Comparison of ENCODE assay signal across 26 cellular contexts in the genomic region with DNA sequence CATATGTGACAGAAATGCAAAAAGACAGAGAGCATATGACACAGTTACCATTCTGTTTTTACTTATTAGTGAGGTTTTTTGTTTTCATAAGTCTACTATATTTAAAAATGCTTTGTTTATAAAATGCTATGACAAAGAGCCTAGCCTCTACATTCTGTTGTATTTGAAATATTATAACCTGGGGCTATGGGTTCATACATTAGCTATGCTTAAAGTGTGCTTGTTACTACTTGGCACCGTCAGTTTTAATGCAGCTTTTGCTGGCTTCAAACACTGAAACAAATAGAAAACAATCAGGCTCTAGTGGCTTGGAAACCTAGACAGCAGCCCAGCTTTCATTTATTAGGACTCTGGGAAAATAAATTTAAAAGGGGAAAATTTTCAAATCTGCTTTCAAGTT.
"Had no signal": no experiment of that assay in that cellular context is flagged by ENCODE, and none has a peak within 500 bp of the region (broad histone marks: within the 10 kb centered on the region; RNA-seq: fewer than 3 reads in every experiment).

No MANE protein-coding gene starts in this region.

- H3K36me3 Mint-ChIP-seq: activated naive CD4-positive, alpha-beta T cell treated with anti-CD3 and anti-CD28 coated beads, Interleukin-2, amount 50 U/mL, for 72 hours; natural killer cell treated with Interleukin-12 subunit alpha and Interleukin-12 subunit beta and Interleukin-15 and Interleukin-18, amount 100 ng/mL, for 72 hours; stimulated activated effector memory CD8-positive, alpha-beta T cell treated with anti-CD3 and anti-CD28 coated beads, Interleukin-12 subunit alpha, Interleukin-12 subunit beta, amount 100 ng/mL, for 72 hours; WTC11 had no signal

- H3K27me3 ChIP-seq: adrenal gland, hepatocyte, neutrophil, ovary, right lobe of liver, stomach, suprapubic skin, transverse colon, uterus had no signal

- H3K36me3 ChIP-seq: adrenal gland, left ventricle myocardium inferior, neutrophil, ovary, right lobe of liver, stomach, suprapubic skin, transverse colon, uterus had no signal

- H2AFZ ChIP-seq: hepatocyte had no signal

- H3K4me3 ChIP-seq: adrenal gland, hepatocyte, left ventricle myocardium inferior, ovary, psoas muscle, right lobe of liver, stomach, suprapubic skin, transverse colon, uterus had no signal

- DNase-seq: activated CD8-positive, alpha-beta memory T cell treated with anti-CD3 and anti-CD28 coated beads for 24 hours; activated CD8-positive, alpha-beta memory T cell treated with anti-CD3 and anti-CD28 coated beads, Interleukin-2, amount 50 U/mL, for 4 hours; activated T-cell treated with anti-CD3 and anti-CD28 coated beads, Interleukin-2, amount 50 U/mL, for 24 hours; adrenal gland; cerebellar nuclear complex; cortex of kidney; endodermal cell; left ventricle myocardium inferior; ovary; psoas muscle; right lobe of liver; small intestine; stimulated activated CD4-positive, alpha-beta T cell treated with anti-CD3 and anti-CD28 coated beads, Interleukin-2, amount 100 ng/mL, for 24 hours; stomach; T1000; transverse colon; uterus had no signal

- H3K9me3 Mint-ChIP-seq: activated T-cell treated with anti-CD3 and anti-CD28 coated beads, Interleukin-2, amount 50 U/mL, for 24 hours; activated T-helper 17 cell treated with anti-CD3 and anti-CD28 coated beads, Interleukin-2, amount 50 U/mL, for 72 hours; endodermal cell; T-helper 1 cell treated with Interleukin-12 subunit alpha and Interleukin-12 subunit beta and Interleukin-4 antibody, amounts not matched to agents 30 μg/mL and 1 μg/mL, for 36 hours; WTC11 had no signal

- H3K4me2 ChIP-seq: hepatocyte had no signal

- ATAC-seq: activated naive CD4-positive, alpha-beta T cell treated with anti-CD3 and anti-CD28 coated beads, Interleukin-2, amount 50 U/mL, for 72 hours; activated T-helper 17 cell treated with anti-CD3 and anti-CD28 coated beads, Interleukin-2, amount 50 U/mL, for 72 hours; natural killer cell treated with Interleukin-12 subunit alpha and Interleukin-12 subunit beta and Interleukin-15 and Interleukin-18, amount 100 ng/mL, for 72 hours; psoas muscle; right lobe of liver; stimulated activated effector memory CD8-positive, alpha-beta T cell treated with anti-CD3 and anti-CD28 coated beads, Interleukin-12 subunit alpha, Interleukin-12 subunit beta, amount 100 ng/mL, for 72 hours; WTC11 had no signal

- H3K4me3 Mint-ChIP-seq: activated T-cell treated with anti-CD3 and anti-CD28 coated beads, Interleukin-2, amount 50 U/mL, for 24 hours; activated T-helper 17 cell treated with anti-CD3 and anti-CD28 coated beads, Interleukin-2, amount 50 U/mL, for 72 hours; endodermal cell; natural killer cell treated with Interleukin-12 subunit alpha and Interleukin-12 subunit beta and Interleukin-15 and Interleukin-18, amount 100 ng/mL, for 72 hours; stimulated activated effector memory CD8-positive, alpha-beta T cell treated with anti-CD3 and anti-CD28 coated beads, Interleukin-12 subunit alpha, Interleukin-12 subunit beta, amount 100 ng/mL, for 72 hours; T-helper 1 cell treated with Interleukin-12 subunit alpha and Interleukin-12 subunit beta and Interleukin-4 antibody, amounts not matched to agents 30 μg/mL and 1 μg/mL, for 36 hours; WTC11 had no signal

- H3K27ac Mint-ChIP-seq: activated naive CD4-positive, alpha-beta T cell treated with anti-CD3 and anti-CD28 coated beads, Interleukin-2, amount 50 U/mL, for 72 hours; activated T-cell treated with anti-CD3 and anti-CD28 coated beads, Interleukin-2, amount 50 U/mL, for 24 hours; activated T-helper 17 cell treated with anti-CD3 and anti-CD28 coated beads, Interleukin-2, amount 50 U/mL, for 72 hours; endodermal cell; natural killer cell treated with Interleukin-12 subunit alpha and Interleukin-12 subunit beta and Interleukin-15 and Interleukin-18, amount 100 ng/mL, for 72 hours; stimulated activated effector memory CD8-positive, alpha-beta T cell treated with anti-CD3 and anti-CD28 coated beads, Interleukin-12 subunit alpha, Interleukin-12 subunit beta, amount 100 ng/mL, for 72 hours; T-helper 1 cell treated with Interleukin-12 subunit alpha and Interleukin-12 subunit beta and Interleukin-4 antibody, amounts not matched to agents 30 μg/mL and 1 μg/mL, for 36 hours; WTC11 had no signal

- H3K27me3 Mint-ChIP-seq: activated T-cell treated with anti-CD3 and anti-CD28 coated beads, Interleukin-2, amount 50 U/mL, for 24 hours; activated T-helper 17 cell treated with anti-CD3 and anti-CD28 coated beads, Interleukin-2, amount 50 U/mL, for 72 hours; natural killer cell treated with Interleukin-12 subunit alpha and Interleukin-12 subunit beta and Interleukin-15 and Interleukin-18, amount 100 ng/mL, for 72 hours had no signal

- H3K4me1 ChIP-seq: adrenal gland, left ventricle myocardium inferior, psoas muscle, right lobe of liver, stomach, suprapubic skin, transverse colon, uterus had no signal

- H3K9me3 ChIP-seq: adrenal gland, left ventricle myocardium inferior, neutrophil, ovary, psoas muscle, right lobe of liver, stomach, suprapubic skin, transverse colon, uterus had no signal

- H3K27ac ChIP-seq: adrenal gland, hepatocyte, left ventricle myocardium inferior, neutrophil, ovary, psoas muscle, right lobe of liver, stomach, suprapubic skin, transverse colon, uterus had no signal

- H3K4me1 Mint-ChIP-seq: activated T-helper 17 cell treated with anti-CD3 and anti-CD28 coated beads, Interleukin-2, amount 50 U/mL, for 72 hours; endodermal cell; stimulated activated effector memory CD8-positive, alpha-beta T cell treated with anti-CD3 and anti-CD28 coated beads, Interleukin-12 subunit alpha, Interleukin-12 subunit beta, amount 100 ng/mL, for 72 hours; WTC11 had no signal

- H3K79me2 ChIP-seq: hepatocyte had no signal
